8 cellular contexts compared by ENCODE assay signal in genomic region chr1:155125946-155126493, GRCh38. TPM values are rescaled to one million over a fixed set of nuclear protein-coding genes. Genes with fewer than 3 reads are reported as not detected.
DNase-seq lines count a peak whose midpoint lies in the region; ATAC-seq and TF ChIP-seq lines count a peak whose summit lies in the region.

No MANE protein-coding gene starts in this region.

- no peak for TF ChIP-seq CTCF in liver (IDR thresholded peaks at IDR 0.05; ENCODE audit: low read depth, low read length, missing input control)

- H3K9me3 ChIP-seq in liver (ENCODE audit: control insufficient read depth in 4 of 4, low read length in 3 of 4): no peaks in the 10 kb centered on the region
- H3K9me3 ChIP-seq in thymus (ENCODE audit: control insufficient read depth): no peaks in the 10 kb centered on the region

- ATAC-seq in HG03460 (IDR thresholded peaks at IDR 0.05; ENCODE audit: unreplicated experiment) (no peak), GM21529 (IDR thresholded peaks at IDR 0.05; ENCODE audit: unreplicated experiment) (no peak), GM21576 (IDR thresholded peaks at IDR 0.05; ENCODE audit: unreplicated experiment) (no peak)

- H3K27me3 ChIP-seq in liver (ENCODE audit: control insufficient read depth in 4 of 4, insufficient read depth in 4 of 4, low read length in 3 of 4): no peaks in the 10 kb centered on the region
- peaks cover 4% of the 10 kb centered on the region for H3K27me3 ChIP-seq in thymus (ENCODE audit: control insufficient read depth, insufficient read depth)

- WGBS in liver: 13% methylated on average over 50 of the region's 50 CpGs
- 68% methylated on average over 50 of the region's 50 CpGs for WGBS in thymus

- peak; percentile 46 for DNase-seq in NCI-H748 (lab: John Stamatoyannopoulos, UW; ENCODE audit: unreplicated experiment)
- no peak for DNase-seq in NCI-H748 treated with DMSO at 0.1 percent for 48 hours (lab: John Stamatoyannopoulos, UW)
- peak; percentile 70 for DNase-seq in dermis blood vessel endothelial cell

- peak; percentile 24 to 56 for TF ChIP-seq RAD21 in liver (IDR thresholded peaks at IDR 0.05)

- peak overlapping the region; percentile 99 to 100 for H3K27ac ChIP-seq in liver (ENCODE audit: low read depth in 1 of 2, low read length in 2 of 2)
- H3K27ac ChIP-seq in thymus (ENCODE audit: low read depth): peak overlapping the region; percentile 70

- H3K9ac ChIP-seq in liver (ENCODE audit: low read depth in 1 of 2, low read length in 2 of 2): peak overlapping the region; percentile 90 to 96

- H3K4me1 ChIP-seq in liver (ENCODE audit: control insufficient read depth in 4 of 4, insufficient read depth in 4 of 4, low read length in 3 of 4) (peaks cover 3 to 25% (median 15%) of the 10 kb centered on the region in 4 donors), thymus (ENCODE audit: control insufficient read depth, insufficient read depth, low read length) (peaks cover 19% of the 10 kb centered on the region)

- H3K36me3 ChIP-seq in liver (ENCODE audit: control insufficient read depth in 4 of 4, insufficient read depth in 3 of 4, low read depth in 1 of 4, low read length in 3 of 4) (peaks cover 0 to 8% (median 3%) of the 10 kb centered on the region in 4 donors), thymus (ENCODE audit: control insufficient read depth, insufficient read depth) (no peaks in the 10 kb centered on the region)

- H3K4me3 ChIP-seq in liver (ENCODE audit: low read depth in 1 of 3, low read length in 3 of 3) (peak overlapping the region; percentile 62 to 93 (median 84)), thymus (ENCODE audit: low read length) (no peak overlapping the region)

TF ChIP-seq in liver, 16 proteins besides CTCF, POLR2A, EP300 and RAD21:
- TF ChIP-seq HNF4A (conservative IDR thresholded peaks at IDR 0.05) (peak; percentile 94 to 95), NR2F2 (IDR thresholded peaks at IDR 0.05) (peak; percentile 78), GABPA (IDR thresholded peaks at IDR 0.05 in 1 of 2, conservative IDR thresholded peaks at IDR 0.05 in 1 of 2) (peak in 1 of 2 donors; percentile 35), RXRA (IDR thresholded peaks at IDR 0.05) (peak; percentile 94 to 97), FOXA2 (IDR thresholded peaks at IDR 0.05) (peak; percentile 58), MAX (IDR thresholded peaks at IDR 0.05) (peak; percentile 76), ATF3 (IDR thresholded peaks at IDR 0.05) (no peak), REST (IDR thresholded peaks at IDR 0.05) (peak; percentile 80), SP1 (IDR thresholded peaks at IDR 0.05) (peak; percentile 99), EGR1 (IDR thresholded peaks at IDR 0.05; ENCODE audit: low read depth in 2 of 2) (peak in 1 of 2 donors; percentile 11), FOXA1 (IDR thresholded peaks at IDR 0.05) (peak; percentile 75), YY1 (IDR thresholded peaks at IDR 0.05) (peak; percentile 50), TAF1 (conservative IDR thresholded peaks at IDR 0.05) (no peak), HNF4G (IDR thresholded peaks at IDR 0.05) (peak; percentile 94), JUND (IDR thresholded peaks at IDR 0.05) (peak; percentile 73 to 91)
- TF ChIP-seq, protein P1, sequence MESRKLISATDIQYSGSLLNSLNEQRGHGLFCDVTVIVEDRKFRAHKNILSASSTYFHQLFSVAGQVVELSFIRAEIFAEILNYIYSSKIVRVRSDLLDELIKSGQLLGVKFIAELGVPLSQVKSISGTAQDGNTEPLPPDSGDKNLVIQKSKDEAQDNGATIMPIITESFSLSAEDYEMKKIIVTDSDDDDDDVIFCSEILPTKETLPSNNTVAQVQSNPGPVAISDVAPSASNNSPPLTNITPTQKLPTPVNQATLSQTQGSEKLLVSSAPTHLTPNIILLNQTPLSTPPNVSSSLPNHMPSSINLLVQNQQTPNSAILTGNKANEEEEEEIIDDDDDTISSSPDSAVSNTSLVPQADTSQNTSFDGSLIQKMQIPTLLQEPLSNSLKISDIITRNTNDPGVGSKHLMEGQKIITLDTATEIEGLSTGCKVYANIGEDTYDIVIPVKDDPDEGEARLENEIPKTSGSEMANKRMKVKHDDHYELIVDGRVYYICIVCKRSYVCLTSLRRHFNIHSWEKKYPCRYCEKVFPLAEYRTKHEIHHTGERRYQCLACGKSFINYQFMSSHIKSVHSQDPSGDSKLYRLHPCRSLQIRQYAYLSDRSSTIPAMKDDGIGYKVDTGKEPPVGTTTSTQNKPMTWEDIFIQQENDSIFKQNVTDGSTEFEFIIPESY (IDR thresholded peaks at IDR 0.05): peak; percentile 81

RNA-seq across cellular contexts. Expression of gene EFNA1, which starts 1.7 kb away (rescaled TPM):
- total RNA-seq in dermis blood vessel endothelial cell (119 and 138 TPM in 2 replicates), liver (100 to 1,000 TPM in 1 of 2 donors, 10 to 100 TPM in 1; 58.6 to 180 TPM)
- polyA plus RNA-seq in liver (100 to 1,000 TPM; 177 to 236 TPM), thymus (52.6 TPM)

RNA-seq across cellular contexts. Expression of gene SLC50A1, which starts 9.6 kb away (rescaled TPM):
- total RNA-seq in dermis blood vessel endothelial cell (26.2 and 27.1 TPM in 2 replicates), liver (10 to 100 TPM; 12.7 to 23.3 TPM)
- polyA plus RNA-seq in liver (10 to 100 TPM; 17.3 to 19.1 TPM), thymus (54.5 TPM)

RNA-seq across cellular contexts. Expression of gene DPM3, which starts 14.3 kb away (rescaled TPM):
- total RNA-seq in dermis blood vessel endothelial cell (16.1 and 41.4 TPM in 2 replicates), liver (10 to 100 TPM; 27.3 to 62.4 TPM)
- polyA plus RNA-seq in liver (100 to 1,000 TPM in 1 of 2 donors, 10 to 100 TPM in 1; 75.8 to 134 TPM), thymus (155 TPM)

RNA-seq across cellular contexts. Expression of gene KRTCAP2, which starts 47.1 kb away (rescaled TPM):
- total RNA-seq in dermis blood vessel endothelial cell: 64.4 and 128 TPM in 2 replicates
- 10 to 100 TPM; 49.8 TPM for total RNA-seq in liver
- polyA plus RNA-seq in liver: 100 to 1,000 TPM; 150 to 224 TPM
- 223 TPM for polyA plus RNA-seq in thymus

RNA-seq across cellular contexts. Expression of gene EFNA3, which starts 47.4 kb away (rescaled TPM):
- total RNA-seq in dermis blood vessel endothelial cell (1.9 and 2.2 TPM in 2 replicates), liver (under 1 TPM; 0.47 to 0.75 TPM)
- polyA plus RNA-seq in liver (1 to 10 TPM; 1.4 to 3.7 TPM), thymus (3.4 TPM)
